2 cellular contexts compared by ENCODE assay signal in genomic region chr9:136309101-136309801, GRCh38.
TF ChIP-seq lines count a peak whose summit lies in the region.

No MANE protein-coding gene starts in this region.

TF ChIP-seq in HCT116, 20 proteins besides CTCF, POLR2A, EP300 and RAD21:
- TF ChIP-seq ZFX (IDR thresholded peaks at IDR 0.05) (no peak), EZH2phosphoT487 (IDR thresholded peaks at IDR 0.05; ENCODE audit: borderline replicate concordance) (no peak), SP1 (IDR thresholded peaks at IDR 0.05; ENCODE audit: low read depth) (no peak), ELF1 (IDR thresholded peaks at IDR 0.05; ENCODE audit: borderline replicate concordance, low read depth) (no peak), POLR2AphosphoS5 (IDR thresholded peaks at IDR 0.05; ENCODE audit: low read depth, low read length) (no peak), CEBPB (IDR thresholded peaks at IDR 0.05; ENCODE audit: low read depth) (no peak), YY1 (IDR thresholded peaks at IDR 0.05; ENCODE audit: extremely low read depth, insufficient replicate concordance, low read depth, low read length) (no peak), SIN3A (IDR thresholded peaks at IDR 0.05; ENCODE audit: low read depth) (no peak), CBX3 (IDR thresholded peaks at IDR 0.05; ENCODE audit: low read depth) (no peak), REST (IDR thresholded peaks at IDR 0.05; ENCODE audit: low read depth) (no peak)

TF ChIP-seq in H1, 55 proteins besides CTCF, POLR2A, EP300 and RAD21:
- TF ChIP-seq HDAC2 (IDR thresholded peaks at IDR 0.05; ENCODE audit: borderline replicate concordance in 1 of 2, low read depth in 2 of 2, low read length in 2 of 2) (no peak), KDM5A (IDR thresholded peaks at IDR 0.05; ENCODE audit: low read length) (no peak), KDM1A (IDR thresholded peaks at IDR 0.05; ENCODE audit: borderline replicate concordance, low read length) (no peak), TAF1 (IDR thresholded peaks at IDR 0.05; ENCODE audit: low read depth, low read length) (no peak), BRCA1 (IDR thresholded peaks at IDR 0.05; ENCODE audit: low read depth, low read length) (no peak), GABPA (IDR thresholded peaks at IDR 0.05; ENCODE audit: borderline replicate concordance, insufficient read depth, low read length) (no peak), EZH2 (IDR thresholded peaks at IDR 0.05; ENCODE audit: low read depth, low read length, severe bottlenecking) (no peak), BCL11A (IDR thresholded peaks at IDR 0.05; ENCODE audit: low read depth in 2 of 2, low read length in 2 of 2) (no peak), SIX5 (IDR thresholded peaks at IDR 0.05; ENCODE audit: low read depth, low read length) (no peak), TEAD4 (IDR thresholded peaks at IDR 0.05; ENCODE audit: low read depth, low read length) (no peak), EGR1 (IDR thresholded peaks at IDR 0.05; ENCODE audit: borderline replicate concordance, low read depth, low read length) (no peak), USF2 (IDR thresholded peaks at IDR 0.05; ENCODE audit: low read length) (no peak), ASH2L (IDR thresholded peaks at IDR 0.05; ENCODE audit: low read length) (no peak), CHD7 (IDR thresholded peaks at IDR 0.05; ENCODE audit: insufficient replicate concordance, low read length) (no peak), CHD1 (IDR thresholded peaks at IDR 0.05; ENCODE audit: low read depth, low read length) (no peak), CBX8 (IDR thresholded peaks at IDR 0.05; ENCODE audit: borderline replicate concordance, low read depth, low read length) (no peak), NANOG (IDR thresholded peaks at IDR 0.05; ENCODE audit: insufficient read depth, low read depth, low read length, poor library complexity, severe bottlenecking) (no peak), BACH1 (IDR thresholded peaks at IDR 0.05; ENCODE audit: low read length) (no peak)
